Comparison of ENCODE assay signal across 1 cellular context in the genomic region with DNA sequence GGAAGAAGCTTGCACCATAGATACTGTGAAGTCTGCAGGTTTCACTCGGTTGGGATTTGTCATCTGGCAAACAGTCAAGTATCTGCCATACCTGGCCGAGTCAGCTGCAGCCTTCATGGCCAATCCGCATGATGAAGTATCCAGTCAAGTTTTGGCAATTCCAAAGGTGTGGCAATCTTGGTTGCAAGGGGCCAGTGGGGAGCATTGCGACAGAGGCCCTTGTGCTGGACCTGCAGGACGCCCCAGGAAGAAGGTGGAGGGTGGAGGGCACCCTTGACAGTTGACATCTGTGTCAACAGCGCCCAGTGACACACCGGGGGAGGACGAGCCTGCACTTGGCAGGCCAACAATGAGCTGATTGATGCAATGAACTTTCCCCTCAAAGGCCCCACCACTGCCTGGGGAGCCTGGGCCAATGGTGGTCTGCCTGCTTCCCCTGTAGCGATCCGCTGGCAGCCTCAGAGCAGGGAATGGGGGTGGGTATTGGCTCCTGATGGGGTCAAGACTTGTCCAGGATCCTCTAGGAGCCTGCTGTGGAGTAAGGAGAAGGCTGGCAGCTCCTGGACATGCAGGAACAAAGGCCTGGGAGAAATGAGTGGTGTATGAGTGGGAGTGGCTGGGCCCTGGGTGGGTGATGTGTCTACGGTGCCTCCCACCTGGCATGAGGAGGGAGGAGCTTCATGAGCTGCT.
TF ChIP-seq lines count a peak whose summit lies in the region.

No MANE protein-coding gene starts in this region.

TF ChIP-seq in K562, 482 proteins besides CTCF, POLR2A, EP300 and RAD21 (continued from another document):
- TF ChIP-seq, protein P1, sequence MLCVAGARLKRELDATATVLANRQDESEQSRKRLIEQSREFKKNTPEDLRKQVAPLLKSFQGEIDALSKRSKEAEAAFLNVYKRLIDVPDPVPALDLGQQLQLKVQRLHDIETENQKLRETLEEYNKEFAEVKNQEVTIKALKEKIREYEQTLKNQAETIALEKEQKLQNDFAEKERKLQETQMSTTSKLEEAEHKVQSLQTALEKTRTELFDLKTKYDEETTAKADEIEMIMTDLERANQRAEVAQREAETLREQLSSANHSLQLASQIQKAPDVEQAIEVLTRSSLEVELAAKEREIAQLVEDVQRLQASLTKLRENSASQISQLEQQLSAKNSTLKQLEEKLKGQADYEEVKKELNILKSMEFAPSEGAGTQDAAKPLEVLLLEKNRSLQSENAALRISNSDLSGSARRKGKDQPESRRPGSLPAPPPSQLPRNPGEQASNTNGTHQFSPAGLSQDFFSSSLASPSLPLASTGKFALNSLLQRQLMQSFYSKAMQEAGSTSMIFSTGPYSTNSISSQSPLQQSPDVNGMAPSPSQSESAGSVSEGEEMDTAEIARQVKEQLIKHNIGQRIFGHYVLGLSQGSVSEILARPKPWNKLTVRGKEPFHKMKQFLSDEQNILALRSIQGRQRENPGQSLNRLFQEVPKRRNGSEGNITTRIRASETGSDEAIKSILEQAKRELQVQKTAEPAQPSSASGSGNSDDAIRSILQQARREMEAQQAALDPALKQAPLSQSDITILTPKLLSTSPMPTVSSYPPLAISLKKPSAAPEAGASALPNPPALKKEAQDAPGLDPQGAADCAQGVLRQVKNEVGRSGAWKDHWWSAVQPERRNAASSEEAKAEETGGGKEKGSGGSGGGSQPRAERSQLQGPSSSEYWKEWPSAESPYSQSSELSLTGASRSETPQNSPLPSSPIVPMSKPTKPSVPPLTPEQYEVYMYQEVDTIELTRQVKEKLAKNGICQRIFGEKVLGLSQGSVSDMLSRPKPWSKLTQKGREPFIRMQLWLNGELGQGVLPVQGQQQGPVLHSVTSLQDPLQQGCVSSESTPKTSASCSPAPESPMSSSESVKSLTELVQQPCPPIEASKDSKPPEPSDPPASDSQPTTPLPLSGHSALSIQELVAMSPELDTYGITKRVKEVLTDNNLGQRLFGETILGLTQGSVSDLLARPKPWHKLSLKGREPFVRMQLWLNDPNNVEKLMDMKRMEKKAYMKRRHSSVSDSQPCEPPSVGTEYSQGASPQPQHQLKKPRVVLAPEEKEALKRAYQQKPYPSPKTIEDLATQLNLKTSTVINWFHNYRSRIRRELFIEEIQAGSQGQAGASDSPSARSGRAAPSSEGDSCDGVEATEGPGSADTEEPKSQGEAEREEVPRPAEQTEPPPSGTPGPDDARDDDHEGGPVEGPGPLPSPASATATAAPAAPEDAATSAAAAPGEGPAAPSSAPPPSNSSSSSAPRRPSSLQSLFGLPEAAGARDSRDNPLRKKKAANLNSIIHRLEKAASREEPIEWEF (CRISPR knock-in tag; IDR thresholded peaks at IDR 0.05), result no peak
- TF ChIP-seq ZNF561 (CRISPR knock-in tag; conservative IDR thresholded peaks at IDR 0.05) (no peak), CEBPB (tag; IDR thresholded peaks at IDR 0.05) (peak; percentile 61), ZNF586 (CRISPR knock-in tag; conservative IDR thresholded peaks at IDR 0.05) (no peak), NUFIP1 (IDR thresholded peaks at IDR 0.05; ENCODE audit: partially characterized antibody) (no peak), CBFA2T3 (IDR thresholded peaks at IDR 0.05) (0 out of 2 replicates have a peak, but pooled peaks have one; percentile 11), ZNF444 (CRISPR knock-in tag; IDR thresholded peaks at IDR 0.05) (no peak), PHB (CRISPR knock-in tag; IDR thresholded peaks at IDR 0.05) (no peak)
- TF ChIP-seq, protein P2, sequence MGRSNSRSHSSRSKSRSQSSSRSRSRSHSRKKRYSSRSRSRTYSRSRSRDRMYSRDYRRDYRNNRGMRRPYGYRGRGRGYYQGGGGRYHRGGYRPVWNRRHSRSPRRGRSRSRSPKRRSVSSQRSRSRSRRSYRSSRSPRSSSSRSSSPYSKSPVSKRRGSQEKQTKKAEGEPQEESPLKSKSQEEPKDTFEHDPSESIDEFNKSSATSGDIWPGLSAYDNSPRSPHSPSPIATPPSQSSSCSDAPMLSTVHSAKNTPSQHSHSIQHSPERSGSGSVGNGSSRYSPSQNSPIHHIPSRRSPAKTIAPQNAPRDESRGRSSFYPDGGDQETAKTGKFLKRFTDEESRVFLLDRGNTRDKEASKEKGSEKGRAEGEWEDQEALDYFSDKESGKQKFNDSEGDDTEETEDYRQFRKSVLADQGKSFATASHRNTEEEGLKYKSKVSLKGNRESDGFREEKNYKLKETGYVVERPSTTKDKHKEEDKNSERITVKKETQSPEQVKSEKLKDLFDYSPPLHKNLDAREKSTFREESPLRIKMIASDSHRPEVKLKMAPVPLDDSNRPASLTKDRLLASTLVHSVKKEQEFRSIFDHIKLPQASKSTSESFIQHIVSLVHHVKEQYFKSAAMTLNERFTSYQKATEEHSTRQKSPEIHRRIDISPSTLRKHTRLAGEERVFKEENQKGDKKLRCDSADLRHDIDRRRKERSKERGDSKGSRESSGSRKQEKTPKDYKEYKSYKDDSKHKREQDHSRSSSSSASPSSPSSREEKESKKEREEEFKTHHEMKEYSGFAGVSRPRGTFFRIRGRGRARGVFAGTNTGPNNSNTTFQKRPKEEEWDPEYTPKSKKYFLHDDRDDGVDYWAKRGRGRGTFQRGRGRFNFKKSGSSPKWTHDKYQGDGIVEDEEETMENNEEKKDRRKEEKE (IDR thresholded peaks at IDR 0.05; ENCODE audit: borderline replicate concordance in 1 of 2, control insufficient read depth in 1 of 2, low read depth in 2 of 2, low read length in 1 of 2), result no peak
